ENCODE assay signal across 8 cellular contexts in genomic region chr6:6724319-6725119, GRCh38.
DNase-seq lines count a peak whose midpoint lies in the region; ATAC-seq and TF ChIP-seq lines count a peak whose summit lies in the region.

No MANE protein-coding gene starts in this region.

- CTCF ChIA-PET in activated CD8-positive, alpha-beta T cell treated with anti-CD3 and anti-CD28 coated beads for 36 hours (lab: Charles Lee) = interaction anchor here (0.6 to 5.4 kb wide), 18 partner anchors 11 to 562 kb away, joined by 3 to 27 read pairs (median 4); no protein-coding TSS in a partner anchor

- H3K9me3 Mint-ChIP-seq in activated CD8-positive, alpha-beta T cell treated with anti-CD3 and anti-CD28 coated beads for 36 hours = no peaks in the 10 kb centered on the region

- DNase-seq in AML-193 (lab: John Stamatoyannopoulos, UW) (peak; percentile 80 to 84), NCI-H69 (lab: John Stamatoyannopoulos, UW) (peak; percentile 65), lung microvascular endothelial cell (ENCODE audit: low read depth in 2 of 2) (peak; percentile 83 to 94)
- peak; percentile 72 for DNase-seq in activated CD8-positive, alpha-beta T cell treated with anti-CD3 and anti-CD28 coated beads for 36 hours
- DNase-seq in effector CD8-positive, alpha-beta T cell (lab: John Stamatoyannopoulos, UW) = peak; percentile 35
- peak; percentile 15 to 39 (median 20) for DNase-seq in stimulated activated CD4-positive, alpha-beta T cell treated with anti-CD3 and anti-CD28 coated beads, TNF-alpha, amount 100 ng/mL, for 4 hours (ENCODE audit: low read depth in 3 of 3)

- intact Hi-C loops in activated CD8-positive, alpha-beta T cell treated with anti-CD3 and anti-CD28 coated beads for 36 hours (cut with micrococcal nuclease) = no loop called here

- ATAC-seq in GM21723 (IDR thresholded peaks at IDR 0.05; ENCODE audit: unreplicated experiment) (peak; percentile 65), GM19467 (IDR thresholded peaks at IDR 0.05; ENCODE audit: unreplicated experiment) (no peak)
- peak; percentile 81 for ATAC-seq in activated CD8-positive, alpha-beta T cell treated with anti-CD3 and anti-CD28 coated beads for 36 hours

- peak; percentile 45 for TF ChIP-seq CTCF in activated CD8-positive, alpha-beta T cell treated with anti-CD3 and anti-CD28 coated beads for 36 hours (IDR thresholded peaks at IDR 0.05)

- no peaks in the 10 kb centered on the region for H3K36me3 Mint-ChIP-seq in activated CD8-positive, alpha-beta T cell treated with anti-CD3 and anti-CD28 coated beads for 36 hours (ENCODE audit: low read depth)

- H3K4me1 Mint-ChIP-seq in activated CD8-positive, alpha-beta T cell treated with anti-CD3 and anti-CD28 coated beads for 36 hours (ENCODE audit: low read depth) = peaks cover 5% of the 10 kb centered on the region

- POLR2A ChIA-PET in activated CD8-positive, alpha-beta T cell treated with anti-CD3 and anti-CD28 coated beads for 36 hours (lab: Charles Lee) = interaction anchor here (0.8 to 0.9 kb wide), 3 partner anchors 10 to 21 kb away, joined by 3 to 4 read pairs (median 4); no protein-coding TSS in a partner anchor

- H3K27me3 Mint-ChIP-seq in activated CD8-positive, alpha-beta T cell treated with anti-CD3 and anti-CD28 coated beads for 36 hours = peaks cover 8% of the 10 kb centered on the region

- no peak overlapping the region for H3K27ac Mint-ChIP-seq in activated CD8-positive, alpha-beta T cell treated with anti-CD3 and anti-CD28 coated beads for 36 hours

- peak overlapping the region; percentile 20 for H3K4me3 Mint-ChIP-seq in activated CD8-positive, alpha-beta T cell treated with anti-CD3 and anti-CD28 coated beads for 36 hours

Comparison
In these comparisons a context has a peak if more than half of its experiments do, and no peak if none do; other contexts are left out.
1. DNase-seq: peak in every context shown above with its lines; median percentile 88 in lung microvascular endothelial cell; 82 in AML-193; 72 in activated CD8-positive, alpha-beta T cell treated with anti-CD3 and anti-CD28 coated beads for 36 hours; 65 in NCI-H69; 35 in effector CD8-positive, alpha-beta T cell; 20 in stimulated activated CD4-positive, alpha-beta T cell treated with anti-CD3 and anti-CD28 coated beads, TNF-alpha, amount 100 ng/mL, for 4 hours.